In genomic region chr17:81288715-81289114, GRCh38 we compare ENCODE assay signal across 18 cellular contexts.
A peak's percentile ranks its signal among the peaks of the same experiment; 100 is the strongest.
DNase-seq lines count a peak whose midpoint lies in the region; ATAC-seq and TF ChIP-seq lines count a peak whose summit lies in the region.
"Had no signal": no experiment of that assay in that cellular context is flagged by ENCODE, and none has a peak within 500 bp of the region (broad histone marks: within the 10 kb centered on the region; RNA-seq: fewer than 3 reads in every experiment).

No MANE protein-coding gene starts in this region.

- H3K36me3 Mint-ChIP-seq in activated naive CD8-positive, alpha-beta T cell: peaks cover 2% of the 10 kb centered on the region
- peaks cover 13% of the 10 kb centered on the region for H3K36me3 Mint-ChIP-seq in activated naive CD8-positive, alpha-beta T cell treated with anti-CD3 and anti-CD28 coated beads, Interleukin-2, amount 50 U/mL, for 24 hours (ENCODE audit: low read depth)
- peaks cover 16% of the 10 kb centered on the region for H3K36me3 Mint-ChIP-seq in central memory CD8-positive, alpha-beta T cell (ENCODE audit: insufficient read depth)
- peaks cover 48% of the 10 kb centered on the region for H3K36me3 Mint-ChIP-seq in stimulated activated effector memory CD8-positive, alpha-beta T cell treated with anti-CD3 and anti-CD28 coated beads, Interleukin-12 subunit alpha, Interleukin-12 subunit beta, amount 100 ng/mL, for 72 hours
- H3K36me3 Mint-ChIP-seq: IgD-negative memory B cell had no signal

- POLR2A ChIA-PET in HEK293 (lab: Yijun Ruan, JAX): no interaction called here

- H3K27ac ChIP-seq in HEK293 (ENCODE audit: extremely low read depth, low read depth, low read length): no peak overlapping the region

- no peak overlapping the region for H3K4me3 Mint-ChIP-seq in activated naive CD8-positive, alpha-beta T cell
- H3K4me3 Mint-ChIP-seq in activated naive CD8-positive, alpha-beta T cell treated with anti-CD3 and anti-CD28 coated beads, Interleukin-2, amount 50 U/mL, for 24 hours: no peak overlapping the region
- H3K4me3 Mint-ChIP-seq in central memory CD8-positive, alpha-beta T cell: no peak overlapping the region
- peak overlapping the region; percentile 85 for H3K4me3 Mint-ChIP-seq in stimulated activated effector memory CD8-positive, alpha-beta T cell treated with anti-CD3 and anti-CD28 coated beads, Interleukin-12 subunit alpha, Interleukin-12 subunit beta, amount 100 ng/mL, for 72 hours
- H3K4me3 Mint-ChIP-seq: H9 had no signal

- no peaks in the 10 kb centered on the region for H3K27me3 Mint-ChIP-seq in activated naive CD8-positive, alpha-beta T cell
- H3K27me3 Mint-ChIP-seq in activated naive CD8-positive, alpha-beta T cell treated with anti-CD3 and anti-CD28 coated beads, Interleukin-2, amount 50 U/mL, for 24 hours: no peaks in the 10 kb centered on the region
- H3K27me3 Mint-ChIP-seq in central memory CD8-positive, alpha-beta T cell: no peaks in the 10 kb centered on the region
- H3K27me3 Mint-ChIP-seq: CD8-positive, alpha-beta memory T cell; IgD-negative memory B cell had no signal

- no peak for ATAC-seq in activated naive CD8-positive, alpha-beta T cell treated with anti-CD3 and anti-CD28 coated beads, Interleukin-2, amount 50 U/mL, for 24 hours
- no peak for ATAC-seq in central memory CD8-positive, alpha-beta T cell (replicated peaks; ENCODE audit: extremely low read depth, poor library complexity, severe bottlenecking)
- no peak for ATAC-seq in stimulated activated effector memory CD8-positive, alpha-beta T cell treated with anti-CD3 and anti-CD28 coated beads, Interleukin-12 subunit alpha, Interleukin-12 subunit beta, amount 100 ng/mL, for 72 hours

- H3K4me1 ChIP-seq in HEK293 (ENCODE audit: control insufficient read depth, insufficient read depth, low read length): no peaks in the 10 kb centered on the region; the same call in 1 of the 2 replicates

- peak overlapping the region; percentile 34 for H3K27ac Mint-ChIP-seq in activated naive CD8-positive, alpha-beta T cell
- H3K27ac Mint-ChIP-seq in activated naive CD8-positive, alpha-beta T cell treated with anti-CD3 and anti-CD28 coated beads, Interleukin-2, amount 50 U/mL, for 24 hours: no peak overlapping the region
- peak overlapping the region; percentile 25 for H3K27ac Mint-ChIP-seq in central memory CD8-positive, alpha-beta T cell (ENCODE audit: low read depth)
- H3K27ac Mint-ChIP-seq in stimulated activated effector memory CD8-positive, alpha-beta T cell treated with anti-CD3 and anti-CD28 coated beads, Interleukin-12 subunit alpha, Interleukin-12 subunit beta, amount 100 ng/mL, for 72 hours: peak overlapping the region; percentile 96
- H3K27ac Mint-ChIP-seq: H9 had no signal

- no peak for TF ChIP-seq CTCF in HEK293 (tag by site-specific recombination; IDR thresholded peaks at IDR 0.05)

- no peak for DNase-seq in activated naive CD8-positive, alpha-beta T cell treated with anti-CD3 and anti-CD28 coated beads, Interleukin-2, amount 50 U/mL, for 24 hours
- no peak for DNase-seq in central memory CD8-positive, alpha-beta T cell (ENCODE audit: low spot score in 2 of 2)
- no peak for DNase-seq in stimulated activated effector memory CD8-positive, alpha-beta T cell treated with anti-CD3 and anti-CD28 coated beads, Interleukin-12 subunit alpha, Interleukin-12 subunit beta, amount 100 ng/mL, for 72 hours (ENCODE audit: low spot score in 2 of 2)
- DNase-seq in NCI-H510A (lab: John Stamatoyannopoulos, UW) (no peak), COLO668 (lab: John Stamatoyannopoulos, UW; ENCODE audit: unreplicated experiment) (no peak)
- DNase-seq: ACHN; AML-193; CD8-positive, alpha-beta memory T cell; DMS79 treated with DMSO at 0.1 percent for 48 hours; H9; NCI-H1105 treated with DMSO at 0.1 percent for 48 hours; NCI-H1694 treated with DMSO at 0.1 percent for 48 hours; NCI-H226; NCI-H526 treated with DMSO at 0.1 percent for 48 hours; SHP77 treated with DMSO at 0.1 percent for 48 hours had no signal

- H3K4me1 Mint-ChIP-seq in activated naive CD8-positive, alpha-beta T cell (ENCODE audit: low read depth): peaks cover 35% of the 10 kb centered on the region
- H3K4me1 Mint-ChIP-seq in activated naive CD8-positive, alpha-beta T cell treated with anti-CD3 and anti-CD28 coated beads, Interleukin-2, amount 50 U/mL, for 24 hours: peaks cover 42% of the 10 kb centered on the region
- peaks cover 53% of the 10 kb centered on the region for H3K4me1 Mint-ChIP-seq in central memory CD8-positive, alpha-beta T cell
- peaks cover 65% of the 10 kb centered on the region for H3K4me1 Mint-ChIP-seq in stimulated activated effector memory CD8-positive, alpha-beta T cell treated with anti-CD3 and anti-CD28 coated beads, Interleukin-12 subunit alpha, Interleukin-12 subunit beta, amount 100 ng/mL, for 72 hours

- peaks cover 8 to 59% of the 10 kb centered on the region in 2 experiments; a peak in 2 of 3 replicates for H3K36me3 ChIP-seq in HEK293 (ENCODE audit: control insufficient read depth in 2 of 2, insufficient read depth in 1 of 2, low read length in 2 of 2)

- no peak overlapping the region for H3K4me3 ChIP-seq in HEK293 (ENCODE audit: low read depth, low read length)

- H3K9me3 Mint-ChIP-seq in activated naive CD8-positive, alpha-beta T cell (ENCODE audit: low read depth): no peaks in the 10 kb centered on the region
- no peaks in the 10 kb centered on the region for H3K9me3 Mint-ChIP-seq in activated naive CD8-positive, alpha-beta T cell treated with anti-CD3 and anti-CD28 coated beads, Interleukin-2, amount 50 U/mL, for 24 hours
- no peaks in the 10 kb centered on the region for H3K9me3 Mint-ChIP-seq in central memory CD8-positive, alpha-beta T cell
- no peaks in the 10 kb centered on the region for H3K9me3 Mint-ChIP-seq in stimulated activated effector memory CD8-positive, alpha-beta T cell treated with anti-CD3 and anti-CD28 coated beads, Interleukin-12 subunit alpha, Interleukin-12 subunit beta, amount 100 ng/mL, for 72 hours
- H3K9me3 Mint-ChIP-seq: CD8-positive, alpha-beta memory T cell; H9; IgD-negative memory B cell had no signal

- CTCF ChIA-PET in HEK293 (lab: Yijun Ruan, JAX): interaction anchor here (0.6 to 0.7 kb wide), 5 partner anchors 21 to 307 kb away, joined by 3 to 4 read pairs (median 4); no protein-coding TSS in a partner anchor

- H3K9me3 ChIP-seq in HEK293 (ENCODE audit: control insufficient read depth, insufficient read depth, low read depth, low read length): no peaks in the 10 kb centered on the region

TF ChIP-seq in HEK293, 187 proteins besides CTCF, POLR2A, EP300 and RAD21:
- TF ChIP-seq ZNF544 (tag by site-specific recombination; IDR thresholded peaks at IDR 0.05): no peak
- peak; percentile 35 for TF ChIP-seq ZIC2 (tag by site-specific recombination; IDR thresholded peaks at IDR 0.05)
TF ChIP-seq in HEK293: peak in this region for 1.
